2 cellular contexts compared by ENCODE assay signal in genomic region chr5:69335341-69335975, GRCh38.
TF ChIP-seq lines count a peak whose summit lies in the region.

No MANE protein-coding gene starts in this region.

TF ChIP-seq in GM23338, 12 proteins besides CTCF, POLR2A, EP300 and RAD21:
- TF ChIP-seq REST (IDR thresholded peaks at IDR 0.05; ENCODE audit: unreplicated experiment) (no peak), CREB1 (CRISPR knock-in tag; IDR thresholded peaks at IDR 0.05; ENCODE audit: low read depth) (no peak), NANOG (IDR thresholded peaks at IDR 0.05; ENCODE audit: borderline replicate concordance) (no peak)

TF ChIP-seq in K562, 482 proteins besides CTCF, POLR2A, EP300 and RAD21:
- TF ChIP-seq ADNP (tag; IDR thresholded peaks at IDR 0.05) (peak; percentile 61; the same call in 1 of the 2 replicates), ZNF384 (IDR thresholded peaks at IDR 0.05; ENCODE audit: low read depth, low read length) (no peak), ARID4B (CRISPR knock-in tag; IDR thresholded peaks at IDR 0.05) (no peak), ZNF766 (CRISPR knock-in tag; conservative IDR thresholded peaks at IDR 0.05) (0 out of 2 replicates have a peak, but pooled peaks have one; percentile 27)
